Comparison of ENCODE assay signal across 20 cellular contexts in genomic region chr6:159089443-159089842, GRCh38. TPM values are rescaled to one million over a fixed set of nuclear protein-coding genes. Genes with fewer than 3 reads are reported as not detected.
DNase-seq lines count a peak whose midpoint lies in the region; ATAC-seq and TF ChIP-seq lines count a peak whose summit lies in the region.
"Had no signal": no experiment of that assay in that cellular context is flagged by ENCODE, and none has a peak within 500 bp of the region (broad histone marks: within the 10 kb centered on the region; RNA-seq: fewer than 3 reads in every experiment).

No MANE protein-coding gene starts in this region.

- no peak for TF ChIP-seq CTCF in activated CD8-positive, alpha-beta T cell treated with anti-CD3 and anti-CD28 coated beads for 36 hours (IDR thresholded peaks at IDR 0.05)

- no peak for ATAC-seq in activated CD8-positive, alpha-beta T cell treated with anti-CD3 and anti-CD28 coated beads for 36 hours
- ATAC-seq in activated naive CD8-positive, alpha-beta T cell treated with anti-CD3 and anti-CD28 coated beads, Interleukin-2, amount 50 U/mL, for 24 hours, result peak; percentile 37
- ATAC-seq: CD8-positive, alpha-beta T cell had no signal

- no peaks in the 10 kb centered on the region for H3K27me3 Mint-ChIP-seq in activated T-cell treated with anti-CD3 and anti-CD28 coated beads, Interleukin-2, amount 50 U/mL, for 24 hours
- H3K27me3 Mint-ChIP-seq in activated CD8-positive, alpha-beta T cell treated with anti-CD3 and anti-CD28 coated beads for 36 hours, result no peaks in the 10 kb centered on the region
- no peaks in the 10 kb centered on the region for H3K27me3 Mint-ChIP-seq in activated naive CD8-positive, alpha-beta T cell treated with anti-CD3 and anti-CD28 coated beads, Interleukin-2, amount 50 U/mL, for 24 hours
- H3K27me3 Mint-ChIP-seq in stimulated activated naive CD8-positive, alpha-beta T cell treated with anti-CD3 and anti-CD28 coated beads, Interleukin-15, Interleukin-2, amounts not matched to agents 100 ng/mL and 50 ng/mL, for 24 hours, result no peaks in the 10 kb centered on the region

- peaks cover 67% of the 10 kb centered on the region for H3K4me1 Mint-ChIP-seq in activated T-cell treated with anti-CD3 and anti-CD28 coated beads, Interleukin-2, amount 50 U/mL, for 24 hours (ENCODE audit: low read depth)
- H3K4me1 Mint-ChIP-seq in activated CD8-positive, alpha-beta T cell treated with anti-CD3 and anti-CD28 coated beads for 36 hours (ENCODE audit: low read depth), result peaks cover 67% of the 10 kb centered on the region
- peaks cover 76% of the 10 kb centered on the region for H3K4me1 Mint-ChIP-seq in activated naive CD8-positive, alpha-beta T cell treated with anti-CD3 and anti-CD28 coated beads, Interleukin-2, amount 50 U/mL, for 24 hours
- H3K4me1 Mint-ChIP-seq in stimulated activated naive CD8-positive, alpha-beta T cell treated with anti-CD3 and anti-CD28 coated beads, Interleukin-15, Interleukin-2, amounts not matched to agents 100 ng/mL and 50 ng/mL, for 24 hours (ENCODE audit: low read depth), result peaks cover 75% of the 10 kb centered on the region

- no peaks in the 10 kb centered on the region for H3K9me3 Mint-ChIP-seq in activated T-cell treated with anti-CD3 and anti-CD28 coated beads, Interleukin-2, amount 50 U/mL, for 24 hours
- H3K9me3 Mint-ChIP-seq in activated CD8-positive, alpha-beta T cell treated with anti-CD3 and anti-CD28 coated beads for 36 hours, result no peaks in the 10 kb centered on the region
- peaks cover 6% of the 10 kb centered on the region for H3K9me3 Mint-ChIP-seq in activated naive CD8-positive, alpha-beta T cell treated with anti-CD3 and anti-CD28 coated beads, Interleukin-2, amount 50 U/mL, for 24 hours
- no peaks in the 10 kb centered on the region for H3K9me3 Mint-ChIP-seq in stimulated activated naive CD8-positive, alpha-beta T cell treated with anti-CD3 and anti-CD28 coated beads, Interleukin-15, Interleukin-2, amounts not matched to agents 100 ng/mL and 50 ng/mL, for 24 hours
- H3K9me3 Mint-ChIP-seq: CD8-positive, alpha-beta T cell had no signal

- DNase-seq in activated T-cell treated with anti-CD3 and anti-CD28 coated beads, Interleukin-2, amount 50 U/mL, for 24 hours, result no peak
- DNase-seq in activated T-cell treated with anti-CD3 and anti-CD28 coated beads, Interleukin-2, amount 50 U/mL, for 1 hour, result no peak
- no peak for DNase-seq in activated CD8-positive, alpha-beta T cell treated with anti-CD3 and anti-CD28 coated beads for 36 hours
- no peak for DNase-seq in activated naive CD8-positive, alpha-beta T cell treated with anti-CD3 and anti-CD28 coated beads, Interleukin-2, amount 50 U/mL, for 24 hours
- DNase-seq in superior temporal gyrus (ENCODE audit: extremely low spot score), result no peak
- no peak for DNase-seq in GF-D8 (lab: John Stamatoyannopoulos, UW)
- DNase-seq: Calu3; CD8-positive, alpha-beta T cell; DMS53; GOT3; Kasumi-1; MG63; NCI-H1092; NCI-H1436 treated with DMSO at 0.1 percent for 48 hours; NCI-H2029; NCI-H345; NCI-H526; PC-9 had no signal

- intact Hi-C loops in activated CD8-positive, alpha-beta T cell treated with anti-CD3 and anti-CD28 coated beads for 36 hours (cut with micrococcal nuclease), result no loop called here

- CTCF ChIA-PET in activated CD8-positive, alpha-beta T cell treated with anti-CD3 and anti-CD28 coated beads for 36 hours (lab: Charles Lee), result interaction anchor here (1.0 to 2.9 kb wide), 6 partner anchors 13 to 47 kb away, joined by 3 to 13 read pairs (median 4); no protein-coding TSS in a partner anchor

- H3K4me3 Mint-ChIP-seq in activated T-cell treated with anti-CD3 and anti-CD28 coated beads, Interleukin-2, amount 50 U/mL, for 24 hours, result no peak overlapping the region
- H3K4me3 Mint-ChIP-seq in activated CD8-positive, alpha-beta T cell treated with anti-CD3 and anti-CD28 coated beads for 36 hours, result no peak overlapping the region
- no peak overlapping the region for H3K4me3 Mint-ChIP-seq in activated naive CD8-positive, alpha-beta T cell treated with anti-CD3 and anti-CD28 coated beads, Interleukin-2, amount 50 U/mL, for 24 hours
- H3K4me3 Mint-ChIP-seq in stimulated activated naive CD8-positive, alpha-beta T cell treated with anti-CD3 and anti-CD28 coated beads, Interleukin-15, Interleukin-2, amounts not matched to agents 100 ng/mL and 50 ng/mL, for 24 hours, result peak overlapping the region; percentile 46
- H3K4me3 Mint-ChIP-seq: CD8-positive, alpha-beta T cell had no signal

- peak overlapping the region; percentile 63 for H3K27ac Mint-ChIP-seq in activated T-cell treated with anti-CD3 and anti-CD28 coated beads, Interleukin-2, amount 50 U/mL, for 24 hours
- peak overlapping the region; percentile 83 for H3K27ac Mint-ChIP-seq in activated CD8-positive, alpha-beta T cell treated with anti-CD3 and anti-CD28 coated beads for 36 hours
- peak overlapping the region; percentile 76 for H3K27ac Mint-ChIP-seq in activated naive CD8-positive, alpha-beta T cell treated with anti-CD3 and anti-CD28 coated beads, Interleukin-2, amount 50 U/mL, for 24 hours
- peak overlapping the region; percentile 86 for H3K27ac Mint-ChIP-seq in stimulated activated naive CD8-positive, alpha-beta T cell treated with anti-CD3 and anti-CD28 coated beads, Interleukin-15, Interleukin-2, amounts not matched to agents 100 ng/mL and 50 ng/mL, for 24 hours
- H3K27ac Mint-ChIP-seq: CD8-positive, alpha-beta T cell had no signal

- POLR2A ChIA-PET in activated CD8-positive, alpha-beta T cell treated with anti-CD3 and anti-CD28 coated beads for 36 hours (lab: Charles Lee), result interaction anchor here (1.2 to 27.1 kb wide), 6 partner anchors 10 to 51 kb away, joined by 3 to 766 read pairs (median 10); partner anchors contain the start of gene TAGAP

- H3K36me3 Mint-ChIP-seq in activated T-cell treated with anti-CD3 and anti-CD28 coated beads, Interleukin-2, amount 50 U/mL, for 24 hours (ENCODE audit: low read depth), result no peaks in the 10 kb centered on the region
- H3K36me3 Mint-ChIP-seq in activated CD8-positive, alpha-beta T cell treated with anti-CD3 and anti-CD28 coated beads for 36 hours (ENCODE audit: low read depth), result peaks cover 7% of the 10 kb centered on the region
- no peaks in the 10 kb centered on the region for H3K36me3 Mint-ChIP-seq in activated naive CD8-positive, alpha-beta T cell treated with anti-CD3 and anti-CD28 coated beads, Interleukin-2, amount 50 U/mL, for 24 hours (ENCODE audit: low read depth)
- H3K36me3 Mint-ChIP-seq in stimulated activated naive CD8-positive, alpha-beta T cell treated with anti-CD3 and anti-CD28 coated beads, Interleukin-15, Interleukin-2, amounts not matched to agents 100 ng/mL and 50 ng/mL, for 24 hours (ENCODE audit: low read depth), result no peaks in the 10 kb centered on the region
- H3K36me3 Mint-ChIP-seq: CD8-positive, alpha-beta T cell had no signal

RNA-seq across cellular contexts. Expression of gene TAGAP, which starts 44.7 kb away (rescaled TPM):
- total RNA-seq in activated CD8-positive, alpha-beta T cell treated with anti-CD3 and anti-CD28 coated beads for 36 hours, result 100 to 1,000 TPM; 112 to 113 TPM
- total RNA-seq: A673, PC-9 had no signal
